In genomic region chr5:14426521-14426920, GRCh38 we compare ENCODE assay signal across 28 cellular contexts.
"Had no signal": no experiment of that assay in that cellular context is flagged by ENCODE, and none has a peak within 500 bp of the region (broad histone marks: within the 10 kb centered on the region; RNA-seq: fewer than 3 reads in every experiment).

No MANE protein-coding gene starts in this region.

- H3K27me3 ChIP-seq: adrenal gland, ascending aorta, brain microvascular endothelial cell, gastroesophageal sphincter, right lobe of liver, testis, transverse colon had no signal

- H3K4me3 Mint-ChIP-seq: activated CD4-positive, alpha-beta T cell treated with anti-CD3 and anti-CD28 coated beads for 36 hours; activated naive CD8-positive, alpha-beta T cell treated with anti-CD3 and anti-CD28 coated beads for 36 hours; mesothelial cell of epicardium; naive thymus-derived CD4-positive, alpha-beta T cell; T-helper 2 cell treated with Interferon-gamma antibody and Interleukin-4, amounts not matched to agents 5 μg/mL and 100 μg/mL, for 36 hours had no signal

- H3K36me3 Mint-ChIP-seq: naive thymus-derived CD4-positive, alpha-beta T cell had no signal

- H3K27ac Mint-ChIP-seq: activated CD4-positive, alpha-beta T cell treated with anti-CD3 and anti-CD28 coated beads for 36 hours; mesothelial cell of epicardium; naive thymus-derived CD4-positive, alpha-beta T cell; T-helper 2 cell treated with Interferon-gamma antibody and Interleukin-4, amounts not matched to agents 5 μg/mL and 100 μg/mL, for 36 hours had no signal

- H3K27me3 Mint-ChIP-seq: activated CD4-positive, alpha-beta T cell treated with anti-CD3 and anti-CD28 coated beads for 36 hours; activated naive CD8-positive, alpha-beta T cell treated with anti-CD3 and anti-CD28 coated beads for 36 hours; naive thymus-derived CD4-positive, alpha-beta T cell had no signal

- H3K9me3 Mint-ChIP-seq: activated naive CD8-positive, alpha-beta T cell treated with anti-CD3 and anti-CD28 coated beads for 36 hours; mesothelial cell of epicardium; T-helper 2 cell treated with Interferon-gamma antibody and Interleukin-4, amounts not matched to agents 5 μg/mL and 100 μg/mL, for 36 hours had no signal

- H3K4me1 ChIP-seq: right lobe of liver had no signal

- H3K4me3 ChIP-seq: adrenal gland, ascending aorta, gastroesophageal sphincter, right lobe of liver, testis, transverse colon had no signal

- H3K27ac ChIP-seq: adrenal gland, ascending aorta, brain microvascular endothelial cell, gastroesophageal sphincter, right lobe of liver, transverse colon had no signal

- H3K9me3 ChIP-seq: adrenal gland, ascending aorta, gastroesophageal sphincter, right lobe of liver, testis, transverse colon had no signal

- DNase-seq: activated CD4-positive, alpha-beta T cell treated with anti-CD3 and anti-CD28 coated beads for 36 hours; activated CD4-positive, alpha-beta T cell treated with anti-CD3 and anti-CD28 coated beads, Interleukin-2, amount 50 U/mL, for 48 hours; activated CD4-positive, CD25-positive, alpha-beta regulatory T cell; activated CD8-positive, alpha-beta memory T cell treated with anti-CD3 and anti-CD28 coated beads for 24 hours; activated effector memory CD4-positive, alpha-beta T cell treated with Interleukin-2 at 50 U/mL for 16 hours; activated naive CD4-positive, alpha-beta T cell treated with Interleukin-2 at 50 U/mL for 16 hours; activated naive CD8-positive, alpha-beta T cell treated with anti-CD3 and anti-CD28 coated beads for 36 hours; adrenal gland; brain microvascular endothelial cell; dermis blood vessel endothelial cell; effector CD4-positive, alpha-beta T cell; erythroblast; head of caudate nucleus; hippocampal formation; kidney; left colon; mammary epithelial cell; naive thymus-derived CD4-positive, alpha-beta T cell; right lobe of liver; stimulated activated CD4-positive, alpha-beta T cell treated with anti-CD3 and anti-CD28 coated beads, Interleukin-2, amount 100 ng/mL, for 48 hours; stimulated activated naive CD8-positive, alpha-beta T cell treated with anti-CD3 and anti-CD28 coated beads, Interleukin-15, Interleukin-2, amounts not matched to agents 100 U/mL and 50 U/mL, for 24 hours; T-helper 1 cell; testis; transverse colon had no signal

- ATAC-seq: activated CD4-positive, alpha-beta T cell treated with anti-CD3 and anti-CD28 coated beads for 36 hours; gastroesophageal sphincter; left colon; naive thymus-derived CD4-positive, alpha-beta T cell; stimulated activated naive CD8-positive, alpha-beta T cell treated with anti-CD3 and anti-CD28 coated beads, Interleukin-15, Interleukin-2, amounts not matched to agents 100 U/mL and 50 U/mL, for 24 hours had no signal
